Comparison of ENCODE assay signal across 1 cellular context in the genomic region with DNA sequence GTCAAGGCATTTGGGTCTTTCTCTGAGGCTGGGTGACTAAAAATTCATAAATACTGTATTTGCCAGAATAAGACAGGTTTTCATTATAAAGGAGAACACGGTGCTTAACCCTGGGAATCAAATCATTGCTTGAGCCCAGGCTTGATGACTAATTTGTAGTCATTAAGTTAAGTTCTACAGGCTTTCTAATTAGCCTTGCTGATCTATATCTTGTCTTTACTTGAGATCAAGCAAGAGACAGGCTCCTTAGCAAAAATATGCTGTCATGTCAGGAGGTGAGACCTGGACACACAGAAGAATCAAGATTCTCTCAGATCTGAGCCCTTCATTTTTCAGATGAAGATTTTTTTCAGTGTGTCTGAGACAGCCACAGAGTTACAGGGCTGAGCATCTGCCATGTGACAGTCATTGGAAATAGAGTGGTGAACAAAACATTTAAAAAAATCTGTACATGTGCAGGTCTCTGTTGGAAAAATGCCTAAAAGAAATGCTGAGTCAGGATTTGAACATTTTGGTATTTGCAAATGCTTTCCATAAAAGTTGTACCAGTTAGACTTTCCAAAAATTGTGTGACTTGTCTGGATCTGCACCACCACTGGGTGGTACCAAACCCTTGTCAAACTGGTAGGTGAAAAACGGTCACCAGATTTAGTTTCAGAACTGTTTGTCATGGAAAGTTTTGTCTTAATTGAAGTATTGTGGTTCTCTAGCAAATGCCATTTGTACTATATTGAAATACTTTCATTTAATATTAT.
TF ChIP-seq lines count a peak whose summit lies in the region.

No MANE protein-coding gene starts in this region.

TF ChIP-seq in HCT116, 20 proteins besides CTCF, POLR2A, EP300 and RAD21 (continued from another document):
- no peak for TF ChIP-seq ZBTB33 (IDR thresholded peaks at IDR 0.05; ENCODE audit: extremely low read depth, insufficient replicate concordance, low read length)
- TF ChIP-seq, protein P1, sequence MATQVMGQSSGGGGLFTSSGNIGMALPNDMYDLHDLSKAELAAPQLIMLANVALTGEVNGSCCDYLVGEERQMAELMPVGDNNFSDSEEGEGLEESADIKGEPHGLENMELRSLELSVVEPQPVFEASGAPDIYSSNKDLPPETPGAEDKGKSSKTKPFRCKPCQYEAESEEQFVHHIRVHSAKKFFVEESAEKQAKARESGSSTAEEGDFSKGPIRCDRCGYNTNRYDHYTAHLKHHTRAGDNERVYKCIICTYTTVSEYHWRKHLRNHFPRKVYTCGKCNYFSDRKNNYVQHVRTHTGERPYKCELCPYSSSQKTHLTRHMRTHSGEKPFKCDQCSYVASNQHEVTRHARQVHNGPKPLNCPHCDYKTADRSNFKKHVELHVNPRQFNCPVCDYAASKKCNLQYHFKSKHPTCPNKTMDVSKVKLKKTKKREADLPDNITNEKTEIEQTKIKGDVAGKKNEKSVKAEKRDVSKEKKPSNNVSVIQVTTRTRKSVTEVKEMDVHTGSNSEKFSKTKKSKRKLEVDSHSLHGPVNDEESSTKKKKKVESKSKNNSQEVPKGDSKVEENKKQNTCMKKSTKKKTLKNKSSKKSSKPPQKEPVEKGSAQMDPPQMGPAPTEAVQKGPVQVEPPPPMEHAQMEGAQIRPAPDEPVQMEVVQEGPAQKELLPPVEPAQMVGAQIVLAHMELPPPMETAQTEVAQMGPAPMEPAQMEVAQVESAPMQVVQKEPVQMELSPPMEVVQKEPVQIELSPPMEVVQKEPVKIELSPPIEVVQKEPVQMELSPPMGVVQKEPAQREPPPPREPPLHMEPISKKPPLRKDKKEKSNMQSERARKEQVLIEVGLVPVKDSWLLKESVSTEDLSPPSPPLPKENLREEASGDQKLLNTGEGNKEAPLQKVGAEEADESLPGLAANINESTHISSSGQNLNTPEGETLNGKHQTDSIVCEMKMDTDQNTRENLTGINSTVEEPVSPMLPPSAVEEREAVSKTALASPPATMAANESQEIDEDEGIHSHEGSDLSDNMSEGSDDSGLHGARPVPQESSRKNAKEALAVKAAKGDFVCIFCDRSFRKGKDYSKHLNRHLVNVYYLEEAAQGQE (IDR thresholded peaks at IDR 0.05; ENCODE audit: low read depth), result no peak
- TF ChIP-seq SRF (IDR thresholded peaks at IDR 0.05; ENCODE audit: low read depth), result no peak
